ENCODE assay signal across 24 cellular contexts in genomic region chr5:152262667-152263066, GRCh38.
"Had no signal": no experiment of that assay in that cellular context is flagged by ENCODE, and none has a peak within 500 bp of the region (broad histone marks: within the 10 kb centered on the region; RNA-seq: fewer than 3 reads in every experiment).

No MANE protein-coding gene starts in this region.

- ATAC-seq: heart left ventricle; left cardiac atrium; lower lobe of right lung; pancreas; right cardiac atrium; stimulated activated effector memory CD8-positive, alpha-beta T cell treated with anti-CD3 and anti-CD28 coated beads, Interleukin-12 subunit alpha, Interleukin-12 subunit beta, amount 100 ng/mL, for 72 hours; upper lobe of right lung had no signal

- H3K36me3 Mint-ChIP-seq: memory B cell; natural killer cell treated with Interleukin-12 subunit alpha and Interleukin-12 subunit beta and Interleukin-15 and Interleukin-18, amount 100 ng/mL, for 72 hours; stimulated activated effector memory CD8-positive, alpha-beta T cell treated with anti-CD3 and anti-CD28 coated beads, Interleukin-12 subunit alpha, Interleukin-12 subunit beta, amount 100 ng/mL, for 72 hours had no signal

- H3K9me3 ChIP-seq: heart left ventricle, left ventricle myocardium inferior, lower lobe of right lung, pancreas, tibial nerve, upper lobe of right lung, vagina had no signal

- DNase-seq: effector CD4-positive, alpha-beta T cell; foreskin melanocyte; heart left ventricle; hippocampal formation; kidney; left cardiac atrium; left ventricle myocardium inferior; lower lobe of right lung; midbrain; occipital lobe; pancreas; right cardiac atrium; stimulated activated CD4-positive, alpha-beta T cell treated with anti-CD3 and anti-CD28 coated beads, Interleukin-2, amount 100 ng/mL, for 48 hours; stimulated activated CD8-positive, alpha-beta memory T cell treated with anti-CD3 and anti-CD28 coated beads, Interleukin-4, amount 100 ng/mL, for 48 hours; upper lobe of right lung had no signal

- H3K27me3 Mint-ChIP-seq: progenitor cell of endocrine pancreas; stimulated activated naive CD8-positive, alpha-beta T cell treated with anti-CD3 and anti-CD28 coated beads, Interleukin-15, Interleukin-2, amounts not matched to agents 100 ng/mL and 50 ng/mL, for 24 hours had no signal

- H3K27ac Mint-ChIP-seq: memory B cell; natural killer cell treated with Interleukin-12 subunit alpha and Interleukin-12 subunit beta and Interleukin-15 and Interleukin-18, amount 100 ng/mL, for 72 hours; progenitor cell of endocrine pancreas; stimulated activated effector memory CD8-positive, alpha-beta T cell treated with anti-CD3 and anti-CD28 coated beads, Interleukin-12 subunit alpha, Interleukin-12 subunit beta, amount 100 ng/mL, for 72 hours; stimulated activated naive CD8-positive, alpha-beta T cell treated with anti-CD3 and anti-CD28 coated beads, Interleukin-15, Interleukin-2, amounts not matched to agents 100 ng/mL and 50 ng/mL, for 24 hours had no signal

- H3K4me1 Mint-ChIP-seq: memory B cell; stimulated activated effector memory CD8-positive, alpha-beta T cell treated with anti-CD3 and anti-CD28 coated beads, Interleukin-12 subunit alpha, Interleukin-12 subunit beta, amount 100 ng/mL, for 72 hours had no signal

- H3K36me3 ChIP-seq: heart left ventricle, left ventricle myocardium inferior, lower lobe of right lung, pancreas, tibial nerve, upper lobe of right lung, vagina had no signal

- H3K4me1 ChIP-seq: lower lobe of right lung, pancreas, tibial nerve, upper lobe of right lung, vagina had no signal

- H3K4me3 ChIP-seq: coronary artery, heart left ventricle, left ventricle myocardium inferior, lower lobe of right lung, pancreas, smooth muscle cell, tibial nerve, upper lobe of right lung, vagina had no signal

- H3K4me2 ChIP-seq: smooth muscle cell had no signal

- H3K27me3 ChIP-seq: heart left ventricle, pancreas, tibial nerve, upper lobe of right lung, vagina had no signal

- H3K27ac ChIP-seq: coronary artery, heart left ventricle, left ventricle myocardium inferior, lower lobe of right lung, pancreas, tibial nerve, upper lobe of right lung, vagina had no signal

- H3K9me3 Mint-ChIP-seq: memory B cell; natural killer cell treated with Interleukin-12 subunit alpha and Interleukin-12 subunit beta and Interleukin-15 and Interleukin-18, amount 100 ng/mL, for 72 hours; stimulated activated effector memory CD8-positive, alpha-beta T cell treated with anti-CD3 and anti-CD28 coated beads, Interleukin-12 subunit alpha, Interleukin-12 subunit beta, amount 100 ng/mL, for 72 hours; stimulated activated naive CD8-positive, alpha-beta T cell treated with anti-CD3 and anti-CD28 coated beads, Interleukin-15, Interleukin-2, amounts not matched to agents 100 ng/mL and 50 ng/mL, for 24 hours had no signal

- H3K4me3 Mint-ChIP-seq: memory B cell; natural killer cell treated with Interleukin-12 subunit alpha and Interleukin-12 subunit beta and Interleukin-15 and Interleukin-18, amount 100 ng/mL, for 72 hours; stimulated activated effector memory CD8-positive, alpha-beta T cell treated with anti-CD3 and anti-CD28 coated beads, Interleukin-12 subunit alpha, Interleukin-12 subunit beta, amount 100 ng/mL, for 72 hours; stimulated activated naive CD8-positive, alpha-beta T cell treated with anti-CD3 and anti-CD28 coated beads, Interleukin-15, Interleukin-2, amounts not matched to agents 100 ng/mL and 50 ng/mL, for 24 hours had no signal
